ENCODE assay signal across 8 cellular contexts in genomic region chr5:112930082-112930344, GRCh38. TPM values are rescaled to one million over a fixed set of nuclear protein-coding genes. Genes with fewer than 3 reads are reported as not detected.
DNase-seq lines count a peak whose midpoint lies in the region; ATAC-seq and TF ChIP-seq lines count a peak whose summit lies in the region.

No MANE protein-coding gene starts in this region.

- no peaks in the 10 kb centered on the region for H3K36me3 Mint-ChIP-seq in MCF 10A (ENCODE audit: insufficient read depth, unreplicated experiment)
- H3K36me3 Mint-ChIP-seq in stimulated activated effector memory CD8-positive, alpha-beta T cell treated with anti-CD3 and anti-CD28 coated beads, Interleukin-12 subunit alpha, Interleukin-12 subunit beta, amount 100 ng/mL, for 72 hours = peaks cover 10% of the 10 kb centered on the region

- POLR2A ChIA-PET in MCF 10A (lab: Yijun Ruan, JAX) = no interaction called here

- TF ChIP-seq CTCF in MCF 10A (IDR thresholded peaks at IDR 0.05; ENCODE audit: unreplicated experiment) = no peak
- TF ChIP-seq CTCF in breast epithelium (IDR thresholded peaks at IDR 0.05) = no peak
- TF ChIP-seq CTCF in osteoblast (IDR thresholded peaks at IDR 0.05; ENCODE audit: extremely low read depth, low read depth, low read length) = no peak
- no peak for TF ChIP-seq CTCF in ascending aorta (IDR thresholded peaks at IDR 0.05)

- H3K4me1 ChIP-seq in breast epithelium = no peaks in the 10 kb centered on the region
- H3K4me1 ChIP-seq in osteoblast (ENCODE audit: insufficient read depth, low read length) = peaks cover 16% of the 10 kb centered on the region
- H3K4me1 ChIP-seq in ascending aorta = no peaks in the 10 kb centered on the region
- H3K4me1 ChIP-seq in right cardiac atrium (ENCODE audit: control insufficient read depth, insufficient read depth, low read length) = no peaks in the 10 kb centered on the region

- H3K36me3 ChIP-seq in breast epithelium = no peaks in the 10 kb centered on the region
- H3K36me3 ChIP-seq in osteoblast (ENCODE audit: insufficient read depth, low read length) = no peaks in the 10 kb centered on the region
- no peaks in the 10 kb centered on the region for H3K36me3 ChIP-seq in ascending aorta

- peaks cover 7% of the 10 kb centered on the region for H3K4me1 Mint-ChIP-seq in MCF 10A (ENCODE audit: insufficient read depth, unreplicated experiment)
- peaks cover 43% of the 10 kb centered on the region for H3K4me1 Mint-ChIP-seq in stimulated activated effector memory CD8-positive, alpha-beta T cell treated with anti-CD3 and anti-CD28 coated beads, Interleukin-12 subunit alpha, Interleukin-12 subunit beta, amount 100 ng/mL, for 72 hours

- no peaks in the 10 kb centered on the region for H3K27me3 Mint-ChIP-seq in MCF 10A (ENCODE audit: insufficient read depth, unreplicated experiment)

- CTCF ChIA-PET in MCF 10A (lab: Yijun Ruan, JAX) = interaction anchor here (0.6 kb wide), 1 partner anchor 14 kb away, joined by 6 read pairs; no protein-coding TSS in a partner anchor

- H3K9me3 Mint-ChIP-seq in MCF 10A (ENCODE audit: unreplicated experiment) = no peaks in the 10 kb centered on the region
- peaks cover 4% of the 10 kb centered on the region for H3K9me3 Mint-ChIP-seq in stimulated activated effector memory CD8-positive, alpha-beta T cell treated with anti-CD3 and anti-CD28 coated beads, Interleukin-12 subunit alpha, Interleukin-12 subunit beta, amount 100 ng/mL, for 72 hours

- DNase-seq in MCF 10A (ENCODE audit: unreplicated experiment) (no peak), breast epithelium (ENCODE audit: low spot score in 2 of 2) (no peak), SIG-M5 (lab: John Stamatoyannopoulos, UW) (peak; percentile 83), osteoblast (ENCODE audit: insufficient read length, low spot score, missing footprints) (no peak), ascending aorta (ENCODE audit: low spot score in 2 of 2) (no peak), right cardiac atrium (no peak)
- DNase-seq in stimulated activated effector memory CD8-positive, alpha-beta T cell treated with anti-CD3 and anti-CD28 coated beads, Interleukin-12 subunit alpha, Interleukin-12 subunit beta, amount 100 ng/mL, for 72 hours (ENCODE audit: low spot score in 2 of 2) = no peak

- H3K9me3 ChIP-seq in breast epithelium (no peaks in the 10 kb centered on the region), osteoblast (ENCODE audit: low read depth, low read length) (no peaks in the 10 kb centered on the region), ascending aorta (no peaks in the 10 kb centered on the region), right cardiac atrium (ENCODE audit: control insufficient read depth, low read length) (no peaks in the 10 kb centered on the region)

- no peak overlapping the region for H3K4me3 Mint-ChIP-seq in MCF 10A (ENCODE audit: unreplicated experiment)
- H3K4me3 Mint-ChIP-seq in stimulated activated effector memory CD8-positive, alpha-beta T cell treated with anti-CD3 and anti-CD28 coated beads, Interleukin-12 subunit alpha, Interleukin-12 subunit beta, amount 100 ng/mL, for 72 hours = peak overlapping the region; percentile 67

- no peak for TF ChIP-seq POLR2A in breast epithelium (IDR thresholded peaks at IDR 0.05)

- no peaks in the 10 kb centered on the region for H4K20me1 ChIP-seq in osteoblast (ENCODE audit: insufficient read depth, low read length)

- no peaks in the 10 kb centered on the region for H3K27me3 ChIP-seq in breast epithelium
- no peaks in the 10 kb centered on the region for H3K27me3 ChIP-seq in osteoblast (ENCODE audit: insufficient read depth, low read length)
- H3K27me3 ChIP-seq in ascending aorta = no peaks in the 10 kb centered on the region
- H3K27me3 ChIP-seq in right cardiac atrium (ENCODE audit: control insufficient read depth, insufficient read depth) = no peaks in the 10 kb centered on the region

- H3K4me3 ChIP-seq in breast epithelium (no peak overlapping the region), osteoblast (ENCODE audit: insufficient read depth, low read length) (no peak overlapping the region), ascending aorta (no peak overlapping the region), right cardiac atrium (ENCODE audit: low read length) (no peak overlapping the region)

- 100% methylated on average over 1 of the region's 1 CpG for WGBS in right cardiac atrium

- H3K27ac ChIP-seq in breast epithelium = no peak overlapping the region
- H3K27ac ChIP-seq in osteoblast (ENCODE audit: low read depth, low read length) = no peak overlapping the region
- H3K27ac ChIP-seq in ascending aorta = no peak overlapping the region
- no peak overlapping the region for H3K27ac ChIP-seq in right cardiac atrium (ENCODE audit: low read length)

- ATAC-seq in HG03039 (IDR thresholded peaks at IDR 0.05; ENCODE audit: unreplicated experiment) (peak; percentile 34), right cardiac atrium (no peak)
- peak; percentile 36 for ATAC-seq in stimulated activated effector memory CD8-positive, alpha-beta T cell treated with anti-CD3 and anti-CD28 coated beads, Interleukin-12 subunit alpha, Interleukin-12 subunit beta, amount 100 ng/mL, for 72 hours

- intact Hi-C loops in MCF 10A (cut with micrococcal nuclease) (no loop called here), breast epithelium (cut with DNase I; ENCODE audit: low total_unique reads) (no loop called here), ascending aorta (cut with DNase I) (no loop called here), right cardiac atrium (cut with DNase I) (no loop called here)

- no TSS peak for BruUV-seq in MCF 10A (replicated peaks; lab: Mats Ljungman, UMichigan)

- H3K27ac Mint-ChIP-seq in MCF 10A (ENCODE audit: low read depth, unreplicated experiment) = peak overlapping the region; percentile 67
- H3K27ac Mint-ChIP-seq in stimulated activated effector memory CD8-positive, alpha-beta T cell treated with anti-CD3 and anti-CD28 coated beads, Interleukin-12 subunit alpha, Interleukin-12 subunit beta, amount 100 ng/mL, for 72 hours = peak overlapping the region; percentile 93

- H3K4me2 ChIP-seq in osteoblast (ENCODE audit: insufficient read depth, low read length) = no peak overlapping the region

- no peak overlapping the region for H2AFZ ChIP-seq in osteoblast (ENCODE audit: low read length)

- H3K79me2 ChIP-seq in osteoblast (ENCODE audit: insufficient read depth, low read length) = no peaks in the 10 kb centered on the region

RNA-seq across cellular contexts. Expression of gene REEP5, which starts 8.0 kb away (rescaled TPM):
- 64.8 and 65.2 TPM in 2 replicates for total RNA-seq in MCF 10A (2022)
- 100 to 1,000 TPM in 2 of 3 donors, 10 to 100 TPM in 1; 96.4 to 177 (median 117) TPM for total RNA-seq in breast epithelium
- total RNA-seq in osteoblast = 37.3 and 38.0 TPM in 2 replicates
- total RNA-seq in ascending aorta = 49.7 TPM
- 100 to 1,000 TPM; 103 to 119 (median 112) TPM for total RNA-seq in right cardiac atrium
- polyA plus RNA-seq in right cardiac atrium = 91.8 TPM

RNA-seq across cellular contexts. Expression of gene DCP2, which starts 46.6 kb away (rescaled TPM):
- total RNA-seq in MCF 10A (2022) = 32.7 and 34.1 TPM in 2 replicates
- 10 to 100 TPM; 26.2 to 67.0 (median 43.9) TPM for total RNA-seq in breast epithelium
- total RNA-seq in osteoblast = 27.9 and 31.5 TPM in 2 replicates
- total RNA-seq in ascending aorta = 24.6 TPM
- 10 to 100 TPM; 23.2 to 26.7 (median 25.9) TPM for total RNA-seq in right cardiac atrium
- polyA plus RNA-seq in right cardiac atrium = 3.6 TPM

Comparison
In these comparisons a context has a peak if more than half of its experiments do, and no peak if none do; other contexts are left out.
1. ATAC-seq: peak in HG03039 (single experiment) and stimulated activated effector memory CD8-positive, alpha-beta T cell treated with anti-CD3 and anti-CD28 coated beads, Interleukin-12 subunit alpha, Interleukin-12 subunit beta, amount 100 ng/mL, for 72 hours (single experiment); none in right cardiac atrium (0 of 2).